ENCODE assay signal across 19 cellular contexts in genomic region chr10:124570646-124571045, GRCh38.
A peak's percentile ranks its signal among the peaks of the same experiment; 100 is the strongest.
DNase-seq lines count a peak whose midpoint lies in the region; ATAC-seq, FAIRE-seq and TF ChIP-seq lines count a peak whose summit lies in the region.
"Had no signal": no experiment of that assay in that cellular context is flagged by ENCODE, and none has a peak within 500 bp of the region (broad histone marks: within the 10 kb centered on the region; RNA-seq: fewer than 3 reads in every experiment).

No MANE protein-coding gene starts in this region.

- H3K4me3 ChIP-seq in breast epithelium: no peak overlapping the region
- H3K4me3 ChIP-seq in trophoblast cell (ENCODE audit: low read depth, low read length): no peak overlapping the region
- H3K4me3 ChIP-seq: A549 had no signal

- no peak overlapping the region for H3K14ac ChIP-seq in trophoblast cell (ENCODE audit: low read length)

- no peak overlapping the region for H3K4ac ChIP-seq in trophoblast cell (ENCODE audit: low read depth, low read length)

- no peaks in the 10 kb centered on the region for H3K79me1 ChIP-seq in trophoblast cell (ENCODE audit: low read length)

- H3K79me2 ChIP-seq in trophoblast cell (ENCODE audit: control insufficient read depth, insufficient read depth, low read length, poor library complexity): no peaks in the 10 kb centered on the region

- intact Hi-C loops in MCF 10A (cut with micrococcal nuclease): no loop called here
- intact Hi-C loops in breast epithelium (cut with DNase I; ENCODE audit: low total_unique reads): no loop called here
- intact Hi-C loops in activated CD4-positive, alpha-beta T cell treated with anti-CD3 and anti-CD28 coated beads for 36 hours (cut with DNase I, micrococcal nuclease): no loop called here

- no peak overlapping the region for H3K23ac ChIP-seq in trophoblast cell (ENCODE audit: low read length)

- H3K27me3 Mint-ChIP-seq in MCF 10A (ENCODE audit: insufficient read depth, unreplicated experiment) (peaks cover 13% of the 10 kb centered on the region), chondrocyte (ENCODE audit: low read depth) (peaks cover 3% of the 10 kb centered on the region)
- no peaks in the 10 kb centered on the region for H3K27me3 Mint-ChIP-seq in stimulated activated naive B cell treated with anti-CD40 and anti-IgM and Interleukin-4, amounts not matched to agents 10 μg/mL and 1 μg/mL and 100 μg/mL, for 72 hours
- H3K27me3 Mint-ChIP-seq in activated CD4-positive, alpha-beta T cell treated with anti-CD3 and anti-CD28 coated beads for 36 hours: no peaks in the 10 kb centered on the region
- H3K27me3 Mint-ChIP-seq: CD4-positive, CD25-positive, alpha-beta regulatory T cell; CD8-positive, alpha-beta memory T cell had no signal

- no peak overlapping the region for H2AK5ac ChIP-seq in trophoblast cell (ENCODE audit: low read length)

- TF ChIP-seq CTCF in MCF 10A (IDR thresholded peaks at IDR 0.05; ENCODE audit: unreplicated experiment) (no peak), breast epithelium (IDR thresholded peaks at IDR 0.05) (no peak), chondrocyte (IDR thresholded peaks at IDR 0.05) (no peak)

- H2BK5ac ChIP-seq in trophoblast cell (ENCODE audit: low read depth, low read length, poor library complexity): no peak overlapping the region

- H3K4me1 ChIP-seq in breast epithelium (no peaks in the 10 kb centered on the region), trophoblast cell (ENCODE audit: control insufficient read depth in 1 of 2, insufficient read depth in 2 of 2, low read length in 2 of 2) (peaks cover 3 to 14% of the 10 kb centered on the region in 2 experiments)
- H3K4me1 ChIP-seq: A549 had no signal

- H3K9ac ChIP-seq in trophoblast cell (ENCODE audit: low read length): no peak overlapping the region

- H3K4me1 Mint-ChIP-seq in MCF 10A (ENCODE audit: insufficient read depth, unreplicated experiment) (no peaks in the 10 kb centered on the region), chondrocyte (ENCODE audit: low read depth) (peaks cover 5% of the 10 kb centered on the region)
- peaks cover 44 to 75% of the 10 kb centered on the region in 2 donors for H3K4me1 Mint-ChIP-seq in stimulated activated naive B cell treated with anti-CD40 and anti-IgM and Interleukin-4, amounts not matched to agents 10 μg/mL and 1 μg/mL and 100 μg/mL, for 72 hours
- H3K4me1 Mint-ChIP-seq in activated CD4-positive, alpha-beta T cell treated with anti-CD3 and anti-CD28 coated beads for 36 hours: no peaks in the 10 kb centered on the region
- H3K4me1 Mint-ChIP-seq: CD4-positive, CD25-positive, alpha-beta regulatory T cell; CD8-positive, alpha-beta memory T cell had no signal

- no peak overlapping the region for H2BK120ac ChIP-seq in trophoblast cell (ENCODE audit: insufficient read depth, low read length, poor library complexity)

- no peak for FAIRE-seq in RCC 7860 (lab: Jason Lieb, UNC)
- FAIRE-seq: A549, G401.6, GM12892, GM18507, H1 had no signal

- no peak overlapping the region for H3K27ac ChIP-seq in breast epithelium
- H3K27ac ChIP-seq in trophoblast cell (ENCODE audit: low read depth, low read length): no peak overlapping the region
- H3K27ac ChIP-seq: 22Rv1, A549 had no signal

- H3K27ac Mint-ChIP-seq in MCF 10A (ENCODE audit: low read depth, unreplicated experiment): peak overlapping the region; percentile 10
- no peak overlapping the region for H3K27ac Mint-ChIP-seq in chondrocyte (ENCODE audit: unreplicated experiment)
- H3K27ac Mint-ChIP-seq in stimulated activated naive B cell treated with anti-CD40 and anti-IgM and Interleukin-4, amounts not matched to agents 10 μg/mL and 1 μg/mL and 100 μg/mL, for 72 hours: peak overlapping the region; percentile 14
- no peak overlapping the region for H3K27ac Mint-ChIP-seq in activated CD4-positive, alpha-beta T cell treated with anti-CD3 and anti-CD28 coated beads for 36 hours

- no TSS peak for BruUV-seq in MCF 10A (replicated peaks; lab: Mats Ljungman, UMichigan)

- no peak overlapping the region for H3K4me2 ChIP-seq in trophoblast cell (ENCODE audit: low read length)
- H3K4me2 ChIP-seq: A549 had no signal

- H2BK12ac ChIP-seq in trophoblast cell (ENCODE audit: low read length): no peak overlapping the region

- POLR2A ChIA-PET in MCF 10A (lab: Yijun Ruan, JAX): no interaction called here
- POLR2A ChIA-PET in activated CD4-positive, alpha-beta T cell treated with anti-CD3 and anti-CD28 coated beads for 36 hours (lab: Charles Lee): no interaction called here

- no peak overlapping the region for H3K18ac ChIP-seq in trophoblast cell (ENCODE audit: low read length)

- H3K9me3 Mint-ChIP-seq in MCF 10A (ENCODE audit: unreplicated experiment): no peaks in the 10 kb centered on the region
- H3K9me3 Mint-ChIP-seq in chondrocyte (ENCODE audit: low read depth): peaks cover 5% of the 10 kb centered on the region
- H3K9me3 Mint-ChIP-seq in stimulated activated naive B cell treated with anti-CD40 and anti-IgM and Interleukin-4, amounts not matched to agents 10 μg/mL and 1 μg/mL and 100 μg/mL, for 72 hours: peaks cover 4 to 7% of the 10 kb centered on the region in 2 donors
- H3K9me3 Mint-ChIP-seq in activated CD4-positive, alpha-beta T cell treated with anti-CD3 and anti-CD28 coated beads for 36 hours (ENCODE audit: low read depth): no peaks in the 10 kb centered on the region
- H3K9me3 Mint-ChIP-seq: CD4-positive, CD25-positive, alpha-beta regulatory T cell had no signal

- H3K27me3 ChIP-seq in breast epithelium (no peaks in the 10 kb centered on the region), trophoblast cell (ENCODE audit: insufficient read depth, low read length) (no peaks in the 10 kb centered on the region)

- no peak overlapping the region for H3K4me3 Mint-ChIP-seq in MCF 10A (ENCODE audit: unreplicated experiment)
- no peak overlapping the region for H3K4me3 Mint-ChIP-seq in chondrocyte (ENCODE audit: unreplicated experiment)
- no peak overlapping the region for H3K4me3 Mint-ChIP-seq in stimulated activated naive B cell treated with anti-CD40 and anti-IgM and Interleukin-4, amounts not matched to agents 10 μg/mL and 1 μg/mL and 100 μg/mL, for 72 hours
- no peak overlapping the region for H3K4me3 Mint-ChIP-seq in activated CD4-positive, alpha-beta T cell treated with anti-CD3 and anti-CD28 coated beads for 36 hours
- H3K4me3 Mint-ChIP-seq: CD4-positive, CD25-positive, alpha-beta regulatory T cell; CD8-positive, alpha-beta memory T cell; H9 had no signal

- no peak overlapping the region for H4K8ac ChIP-seq in trophoblast cell (ENCODE audit: low read depth, low read length)

- H2AFZ ChIP-seq in trophoblast cell (ENCODE audit: insufficient read depth, low read length, poor library complexity): no peak overlapping the region

- H3K9me3 ChIP-seq in breast epithelium (no peaks in the 10 kb centered on the region), trophoblast cell (ENCODE audit: insufficient read depth, low read depth, low read length) (peaks cover 3% of the 10 kb centered on the region)
- H3K9me3 ChIP-seq: A549 had no signal

- peak; percentile 48 to 49 for ATAC-seq in stimulated activated naive B cell treated with anti-CD40 and anti-IgM and Interleukin-4, amounts not matched to agents 10 μg/mL and 1 μg/mL and 100 μg/mL, for 72 hours (replicated peaks)
- ATAC-seq in activated CD4-positive, alpha-beta T cell treated with anti-CD3 and anti-CD28 coated beads for 36 hours: no peak
- no peak for ATAC-seq in GM21529 (IDR thresholded peaks at IDR 0.05; ENCODE audit: unreplicated experiment)
- ATAC-seq: A549 had no signal

- no peak overlapping the region for H4K12ac ChIP-seq in trophoblast cell (ENCODE audit: low read depth, low read length)

- no peak for DNase-seq in MCF 10A (ENCODE audit: unreplicated experiment)
- no peak for DNase-seq in breast epithelium (ENCODE audit: low spot score in 2 of 2)
- peak; percentile 28 for DNase-seq in chondrocyte (ENCODE audit: low spot score)
- peak; percentile 58 to 84 for DNase-seq in trophoblast cell
- DNase-seq in stimulated activated naive B cell treated with anti-CD40 and anti-IgM and Interleukin-4, amounts not matched to agents 10 μg/mL and 1 μg/mL and 100 μg/mL, for 72 hours: no peak
- DNase-seq in RCC 7860 (ENCODE audit: low spot score): no peak
- no peak for DNase-seq in activated CD4-positive, alpha-beta T cell treated with anti-CD3 and anti-CD28 coated beads for 36 hours
- DNase-seq: C1 segment of cervical spinal cord; CD4-positive, CD25-positive, alpha-beta regulatory T cell; COR-L47; H9 had no signal

- CTCF ChIA-PET in MCF 10A (lab: Yijun Ruan, JAX): no interaction called here
- CTCF ChIA-PET in activated CD4-positive, alpha-beta T cell treated with anti-CD3 and anti-CD28 coated beads for 36 hours (lab: Charles Lee): interaction anchor here (0.9 kb wide), 1 partner anchor 42 kb away, joined by 3 read pairs; no protein-coding TSS in a partner anchor

- H3K36me3 ChIP-seq in breast epithelium (no peaks in the 10 kb centered on the region), trophoblast cell (ENCODE audit: control insufficient read depth in 1 of 2, insufficient read depth in 2 of 2, low read length in 2 of 2) (no peaks in the 10 kb centered on the region)

- H3K36me3 Mint-ChIP-seq in MCF 10A (ENCODE audit: insufficient read depth, unreplicated experiment): no peaks in the 10 kb centered on the region
- peaks cover 3% of the 10 kb centered on the region for H3K36me3 Mint-ChIP-seq in chondrocyte (ENCODE audit: low read depth)
- peaks cover 4 to 5% of the 10 kb centered on the region in 2 donors for H3K36me3 Mint-ChIP-seq in stimulated activated naive B cell treated with anti-CD40 and anti-IgM and Interleukin-4, amounts not matched to agents 10 μg/mL and 1 μg/mL and 100 μg/mL, for 72 hours
- no peaks in the 10 kb centered on the region for H3K36me3 Mint-ChIP-seq in activated CD4-positive, alpha-beta T cell treated with anti-CD3 and anti-CD28 coated beads for 36 hours (ENCODE audit: low read depth)

- no peak for TF ChIP-seq POLR2A in breast epithelium (IDR thresholded peaks at IDR 0.05)

- H4K91ac ChIP-seq in trophoblast cell (ENCODE audit: low read depth, low read length): no peak overlapping the region

- no CpG with 5 or more reads among the region's 9 CpGs for WGBS in trophoblast cell (ENCODE audit: extremely low coverage, insufficient coverage, insufficient read length)

Comparison
In these comparisons a context has a peak if more than half of its experiments do, and no peak if none do; other contexts are left out.
1. DNase-seq: peak in chondrocyte (single experiment) and trophoblast cell (2 of 2); none in MCF 10A (single experiment), breast epithelium (0 of 2), stimulated activated naive B cell treated with anti-CD40 and anti-IgM and Interleukin-4, amounts not matched to agents 10 μg/mL and 1 μg/mL and 100 μg/mL, for 72 hours (single experiment), RCC 7860 (single experiment) and activated CD4-positive, alpha-beta T cell treated with anti-CD3 and anti-CD28 coated beads for 36 hours (single experiment).
2. H3K27ac Mint-ChIP-seq: peak in MCF 10A (single experiment) and stimulated activated naive B cell treated with anti-CD40 and anti-IgM and Interleukin-4, amounts not matched to agents 10 μg/mL and 1 μg/mL and 100 μg/mL, for 72 hours (single experiment); none in chondrocyte (single experiment) and activated CD4-positive, alpha-beta T cell treated with anti-CD3 and anti-CD28 coated beads for 36 hours (single experiment).
3. ATAC-seq: peak in stimulated activated naive B cell treated with anti-CD40 and anti-IgM and Interleukin-4, amounts not matched to agents 10 μg/mL and 1 μg/mL and 100 μg/mL, for 72 hours (2 of 2); none in activated CD4-positive, alpha-beta T cell treated with anti-CD3 and anti-CD28 coated beads for 36 hours (single experiment) and GM21529 (single experiment).